Comparison of ENCODE assay signal across 15 cellular contexts in the genomic region with DNA sequence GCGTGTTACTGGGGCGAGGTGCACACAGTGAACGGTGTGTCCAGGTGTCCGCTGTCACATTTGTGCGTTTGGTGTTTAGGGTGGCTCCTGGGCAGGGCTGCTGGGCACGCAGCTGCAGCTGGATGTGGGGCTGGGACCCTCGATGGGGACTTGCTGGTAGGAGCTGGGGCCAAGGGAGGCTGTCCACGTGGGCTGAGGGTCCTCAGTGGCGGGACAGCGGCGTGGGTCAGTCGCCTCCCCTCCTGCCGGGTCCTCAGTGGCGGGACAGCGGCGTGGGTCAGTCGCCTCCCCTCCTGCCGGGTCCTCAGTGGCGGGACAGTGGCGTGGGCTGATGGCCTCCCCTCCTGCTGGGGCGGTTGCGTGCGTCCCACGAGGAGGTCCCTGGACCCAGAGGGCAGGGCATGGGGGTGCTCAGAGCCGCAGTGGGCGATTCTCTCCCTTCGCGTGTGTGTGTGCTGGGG.
A peak's percentile ranks its signal among the peaks of the same experiment; 100 is the strongest.
DNase-seq lines count a peak whose midpoint lies in the region; ATAC-seq, FAIRE-seq and TF ChIP-seq lines count a peak whose summit lies in the region.
"Had no signal": no experiment of that assay in that cellular context is flagged by ENCODE, and none has a peak within 500 bp of the region (broad histone marks: within the 10 kb centered on the region; RNA-seq: fewer than 3 reads in every experiment).

No MANE protein-coding gene starts in this region.

- no peak overlapping the region for H2AK5ac ChIP-seq in mesenchymal stem cell (ENCODE audit: low read length, severe bottlenecking)

- H3K9ac ChIP-seq in astrocyte (ENCODE audit: low read length) (no peak overlapping the region), mesenchymal stem cell (ENCODE audit: low read length) (no peak overlapping the region), stomach smooth muscle (ENCODE audit: low read length in 2 of 2) (no peak overlapping the region)

- no peak overlapping the region for H3K4ac ChIP-seq in mesenchymal stem cell (ENCODE audit: low read depth in 1 of 2, low read length in 2 of 2)

- no peak overlapping the region for H3K18ac ChIP-seq in mesenchymal stem cell (ENCODE audit: low read depth in 1 of 2, low read length in 2 of 2)

- H3K9me3 ChIP-seq in astrocyte (ENCODE audit: insufficient read depth, low read depth, low read length) (no peaks in the 10 kb centered on the region), mesenchymal stem cell (ENCODE audit: control insufficient read depth, low read length) (no peaks in the 10 kb centered on the region), stomach smooth muscle (ENCODE audit: control insufficient read depth in 2 of 2, low read length in 2 of 2) (no peaks in the 10 kb centered on the region)
- H3K9me3 ChIP-seq: Peyer's patch had no signal

- peaks cover 93% of the 10 kb centered on the region for H4K20me1 ChIP-seq in astrocyte (ENCODE audit: insufficient read depth, low read length)

- H3K4me3 ChIP-seq in astrocyte (ENCODE audit: insufficient read depth, low read depth, low read length) = no peak overlapping the region
- H3K4me3 ChIP-seq in mesenchymal stem cell (ENCODE audit: insufficient read depth in 1 of 2, low read depth in 1 of 2, low read length in 2 of 2) = no peak overlapping the region
- peak overlapping the region; percentile 25 to 61 for H3K4me3 ChIP-seq in stomach smooth muscle (ENCODE audit: low read length in 2 of 2)
- H3K4me3 ChIP-seq: Peyer's patch had no signal

- DNase-seq in Right ventricle myocardium superior (no peak), left cardiac atrium (no peak), astrocyte (ENCODE audit: low read depth) (no peak), mesenchymal stem cell (no peak), NCI-H2081 (lab: John Stamatoyannopoulos, UW) (no peak)
- DNase-seq in stimulated activated naive CD4-positive, alpha-beta T cell (lab: John Stamatoyannopoulos, UW) = no peak
- DNase-seq: 8988T, NCI-H1930, NCI-H510A, NCI-H82 had no signal

- no peaks in the 10 kb centered on the region for H3K27me3 Mint-ChIP-seq in astrocyte (ENCODE audit: low read depth, unreplicated experiment)
- H3K27me3 Mint-ChIP-seq: IgD-negative memory B cell had no signal

- TF ChIP-seq CTCF in astrocyte (IDR thresholded peaks at IDR 0.05; ENCODE audit: insufficient read depth, low read depth, low read length) = no peak

- H2BK12ac ChIP-seq in mesenchymal stem cell (ENCODE audit: low read length in 2 of 2) = no peak overlapping the region

- H3K27ac Mint-ChIP-seq in astrocyte (ENCODE audit: unreplicated experiment) = no peak overlapping the region

- H3K79me1 ChIP-seq in mesenchymal stem cell (replicated peaks; ENCODE audit: low read length, poor library complexity, severe bottlenecking) = peaks cover 44% of the 10 kb centered on the region

- H3K36me3 Mint-ChIP-seq in astrocyte (ENCODE audit: low read depth, unreplicated experiment) = peaks cover 2% of the 10 kb centered on the region

- no peak overlapping the region for H3K4me3 Mint-ChIP-seq in astrocyte (ENCODE audit: unreplicated experiment)
- H3K4me3 Mint-ChIP-seq: IgD-negative memory B cell had no signal

- no peak overlapping the region for H2BK15ac ChIP-seq in mesenchymal stem cell (ENCODE audit: low read depth, poor library complexity, severe bottlenecking)

- no peak overlapping the region for H2BK120ac ChIP-seq in mesenchymal stem cell (ENCODE audit: low read depth, low read length)

- H3K23ac ChIP-seq in mesenchymal stem cell (ENCODE audit: low read length in 2 of 2) = no peak overlapping the region

- H2AFZ ChIP-seq in astrocyte (ENCODE audit: low read depth, low read length) (no peak overlapping the region), mesenchymal stem cell (ENCODE audit: low read depth, low read length) (no peak overlapping the region)

- WGBS in mesenchymal stem cell = 92% methylated on average over 15 of the region's 28 CpGs

- no peak overlapping the region for H3K14ac ChIP-seq in mesenchymal stem cell (ENCODE audit: low read length in 2 of 2)

- H3K9me3 Mint-ChIP-seq in astrocyte (ENCODE audit: unreplicated experiment) = peaks cover 6% of the 10 kb centered on the region

- peak; percentile 6 for ATAC-seq in Right ventricle myocardium superior (ENCODE audit: poor library complexity)
- ATAC-seq in left cardiac atrium = no peak
- ATAC-seq in SK-N-SH treated with all-trans-retinoic acid at 6 μM for 48 hours = no peak
- ATAC-seq: HCT116 had no signal

- no peak overlapping the region for H4K91ac ChIP-seq in mesenchymal stem cell (ENCODE audit: low read length)

- peaks cover 9% of the 10 kb centered on the region for H3K4me1 Mint-ChIP-seq in astrocyte (ENCODE audit: low read depth, unreplicated experiment)

- H3K4me2 ChIP-seq in astrocyte (ENCODE audit: low read length) = peak overlapping the region; percentile 69
- H3K4me2 ChIP-seq in mesenchymal stem cell (ENCODE audit: low read length, poor library complexity, severe bottlenecking) = no peak overlapping the region

- no peak for FAIRE-seq in astrocyte (lab: Jason Lieb, UNC)

- H3K79me2 ChIP-seq in astrocyte (ENCODE audit: insufficient read depth, low read length) = peaks cover 75% of the 10 kb centered on the region

- intact Hi-C loops in Right ventricle myocardium superior (cut with DNase I) (no loop called here), left cardiac atrium (cut with DNase I) (no loop called here)

- H4K8ac ChIP-seq in mesenchymal stem cell (ENCODE audit: low read length) = peak overlapping the region; percentile 27

- H3K36me3 ChIP-seq in astrocyte (ENCODE audit: insufficient read depth, low read length) (no peaks in the 10 kb centered on the region), mesenchymal stem cell (ENCODE audit: control insufficient read depth in 1 of 2, insufficient read depth in 2 of 2, low read depth in 1 of 2, low read length in 2 of 2) (peaks cover 0 to 15% of the 10 kb centered on the region in 2 experiments), stomach smooth muscle (ENCODE audit: control insufficient read depth in 2 of 2, insufficient read depth in 2 of 2, low read length in 2 of 2) (no peaks in the 10 kb centered on the region)
- H3K36me3 ChIP-seq: Peyer's patch had no signal

- H3K4me1 ChIP-seq in astrocyte (ENCODE audit: insufficient read depth, low read length) (peaks cover 11% of the 10 kb centered on the region), mesenchymal stem cell (ENCODE audit: control insufficient read depth, insufficient read depth, low read depth, low read length) (peaks cover 18% of the 10 kb centered on the region), stomach smooth muscle (ENCODE audit: control insufficient read depth, insufficient read depth, low read length) (peaks cover 71% of the 10 kb centered on the region)

- no peak overlapping the region for H2BK5ac ChIP-seq in mesenchymal stem cell (ENCODE audit: low read depth, low read length, poor library complexity, severe bottlenecking)

- no peak overlapping the region for H3K27ac ChIP-seq in astrocyte (ENCODE audit: low read depth, low read length)
- no peak overlapping the region for H3K27ac ChIP-seq in mesenchymal stem cell (ENCODE audit: low read length, poor library complexity, severe bottlenecking)
- no peak overlapping the region for H3K27ac ChIP-seq in stomach smooth muscle (ENCODE audit: low read length)
- H3K27ac ChIP-seq: Peyer's patch had no signal

- H3K27me3 ChIP-seq in astrocyte (ENCODE audit: insufficient read depth, low read length) = no peaks in the 10 kb centered on the region
- H3K27me3 ChIP-seq in mesenchymal stem cell (ENCODE audit: control insufficient read depth in 1 of 2, insufficient read depth in 1 of 2, low read length in 2 of 2) = no peaks in the 10 kb centered on the region
- H3K27me3 ChIP-seq in stomach smooth muscle (ENCODE audit: control insufficient read depth in 1 of 2, insufficient read depth in 2 of 2, low read length in 2 of 2) = no peaks in the 10 kb centered on the region
- H3K27me3 ChIP-seq: Peyer's patch had no signal

TF ChIP-seq in SK-N-SH treated with all-trans-retinoic acid at 6 μM for 48 hours, 23 proteins besides CTCF, POLR2A, EP300 and RAD21 (continues in another document):
- TF ChIP-seq SNAI2 (CRISPR knock-in tag; IDR thresholded peaks at IDR 0.05) = no peak
- TF ChIP-seq, protein P1, sequence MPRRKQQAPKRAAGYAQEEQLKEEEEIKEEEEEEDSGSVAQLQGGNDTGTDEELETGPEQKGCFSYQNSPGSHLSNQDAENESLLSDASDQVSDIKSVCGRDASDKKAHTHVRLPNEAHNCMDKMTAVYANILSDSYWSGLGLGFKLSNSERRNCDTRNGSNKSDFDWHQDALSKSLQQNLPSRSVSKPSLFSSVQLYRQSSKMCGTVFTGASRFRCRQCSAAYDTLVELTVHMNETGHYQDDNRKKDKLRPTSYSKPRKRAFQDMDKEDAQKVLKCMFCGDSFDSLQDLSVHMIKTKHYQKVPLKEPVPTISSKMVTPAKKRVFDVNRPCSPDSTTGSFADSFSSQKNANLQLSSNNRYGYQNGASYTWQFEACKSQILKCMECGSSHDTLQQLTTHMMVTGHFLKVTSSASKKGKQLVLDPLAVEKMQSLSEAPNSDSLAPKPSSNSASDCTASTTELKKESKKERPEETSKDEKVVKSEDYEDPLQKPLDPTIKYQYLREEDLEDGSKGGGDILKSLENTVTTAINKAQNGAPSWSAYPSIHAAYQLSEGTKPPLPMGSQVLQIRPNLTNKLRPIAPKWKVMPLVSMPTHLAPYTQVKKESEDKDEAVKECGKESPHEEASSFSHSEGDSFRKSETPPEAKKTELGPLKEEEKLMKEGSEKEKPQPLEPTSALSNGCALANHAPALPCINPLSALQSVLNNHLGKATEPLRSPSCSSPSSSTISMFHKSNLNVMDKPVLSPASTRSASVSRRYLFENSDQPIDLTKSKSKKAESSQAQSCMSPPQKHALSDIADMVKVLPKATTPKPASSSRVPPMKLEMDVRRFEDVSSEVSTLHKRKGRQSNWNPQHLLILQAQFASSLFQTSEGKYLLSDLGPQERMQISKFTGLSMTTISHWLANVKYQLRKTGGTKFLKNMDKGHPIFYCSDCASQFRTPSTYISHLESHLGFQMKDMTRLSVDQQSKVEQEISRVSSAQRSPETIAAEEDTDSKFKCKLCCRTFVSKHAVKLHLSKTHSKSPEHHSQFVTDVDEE (CRISPR knock-in tag; IDR thresholded peaks at IDR 0.05) = no peak
- TF ChIP-seq ZFP3 (CRISPR knock-in tag; IDR thresholded peaks at IDR 0.05) = no peak
- no peak for TF ChIP-seq ARNTL (CRISPR knock-in tag; IDR thresholded peaks at IDR 0.05; ENCODE audit: borderline replicate concordance, low read depth)
- no peak for TF ChIP-seq ZC3H10 (CRISPR knock-in tag; IDR thresholded peaks at IDR 0.05)
- TF ChIP-seq CREB5 (CRISPR knock-in tag; IDR thresholded peaks at IDR 0.05; ENCODE audit: low read depth) = no peak
- no peak for TF ChIP-seq ISL1 (CRISPR knock-in tag; IDR thresholded peaks at IDR 0.05)

Comparison
In these comparisons a context has a peak if more than half of its experiments do, and no peak if none do; other contexts are left out.
1. H3K4me3 ChIP-seq: peak in stomach smooth muscle (2 of 2); none in astrocyte (single experiment) and mesenchymal stem cell (0 of 2).